ENCODE assay signal across 25 cellular contexts in the genomic region with DNA sequence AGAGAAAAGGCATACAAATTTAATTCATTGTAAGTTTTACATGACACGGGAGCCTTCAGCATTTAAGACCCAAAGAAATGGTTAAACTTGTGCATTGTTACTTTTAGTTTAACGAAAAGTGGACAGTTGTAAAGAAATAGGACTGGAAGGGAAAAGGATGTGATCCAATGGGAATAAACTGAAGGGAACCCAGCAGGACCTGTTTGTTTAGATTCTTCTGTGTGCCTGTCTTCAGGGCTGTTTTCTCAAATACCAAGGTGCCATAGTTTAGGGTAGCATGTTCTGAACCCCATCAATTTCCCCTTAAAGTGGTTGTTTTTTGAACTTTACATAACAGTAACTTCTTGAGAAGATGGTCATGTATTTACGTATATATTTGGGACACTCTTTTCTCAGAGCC. TPM values are rescaled to one million over a fixed set of nuclear protein-coding genes. Genes with fewer than 3 reads are reported as not detected.
"Had no signal": no experiment of that assay in that cellular context is flagged by ENCODE, and none has a peak within 500 bp of the region (broad histone marks: within the 10 kb centered on the region; RNA-seq: fewer than 3 reads in every experiment).

No MANE protein-coding gene starts in this region.

- H3K4me1 ChIP-seq: prostate gland, testis, uterus had no signal

- H3K9me3 ChIP-seq: ovary, prostate gland, testis, transverse colon, uterus had no signal

- H3K27ac ChIP-seq: ovary, prostate gland, testis, uterus had no signal

- H3K36me3 Mint-ChIP-seq: activated naive CD8-positive, alpha-beta T cell had no signal

- H3K9me3 Mint-ChIP-seq: activated CD4-positive, alpha-beta T cell treated with anti-CD3 and anti-CD28 coated beads, Interleukin-2, amount 10 ng/mL, durations not matched to agents 7 days and 5 days; activated CD8-positive, alpha-beta T cell treated with anti-CD3 and anti-CD28 coated beads for 36 hours; naive thymus-derived CD4-positive, alpha-beta T cell had no signal

- FAIRE-seq: colon, endometrium, keratinocyte had no signal

- ATAC-seq: activated CD8-positive, alpha-beta T cell treated with anti-CD3 and anti-CD28 coated beads for 36 hours; naive thymus-derived CD4-positive, alpha-beta T cell; sciatic nerve; stimulated activated naive CD8-positive, alpha-beta T cell treated with anti-CD3 and anti-CD28 coated beads, Interleukin-15, Interleukin-2, amounts not matched to agents 100 U/mL and 50 U/mL, for 24 hours had no signal

- H3K36me3 ChIP-seq: ovary, prostate gland, transverse colon, uterus had no signal

- H3K4me3 Mint-ChIP-seq: activated CD4-positive, alpha-beta T cell treated with anti-CD3 and anti-CD28 coated beads, Interleukin-2, amount 10 ng/mL, durations not matched to agents 7 days and 5 days; activated CD8-positive, alpha-beta T cell treated with anti-CD3 and anti-CD28 coated beads for 36 hours; activated naive CD8-positive, alpha-beta T cell; naive thymus-derived CD4-positive, alpha-beta T cell had no signal

- H3K27ac Mint-ChIP-seq: activated CD4-positive, alpha-beta T cell treated with anti-CD3 and anti-CD28 coated beads, Interleukin-2, amount 10 ng/mL, durations not matched to agents 7 days and 5 days; activated CD8-positive, alpha-beta T cell treated with anti-CD3 and anti-CD28 coated beads for 36 hours; activated naive CD8-positive, alpha-beta T cell had no signal

- H3K4me3 ChIP-seq: ovary, prostate gland, skin epidermis, transverse colon, uterus had no signal

- H3K27me3 ChIP-seq: ovary, testis, transverse colon, uterus had no signal

- H3K27me3 Mint-ChIP-seq: activated CD4-positive, alpha-beta T cell treated with anti-CD3 and anti-CD28 coated beads, Interleukin-2, amount 10 ng/mL, durations not matched to agents 7 days and 5 days; activated CD8-positive, alpha-beta T cell treated with anti-CD3 and anti-CD28 coated beads for 36 hours; activated naive CD8-positive, alpha-beta T cell had no signal

- DNase-seq: activated CD4-positive, alpha-beta T cell treated with anti-CD3 and anti-CD28 coated beads for 1 hour; activated CD4-positive, alpha-beta T cell treated with anti-CD3 and anti-CD28 coated beads, Interleukin-2, amount 10 ng/mL, durations not matched to agents 7 days and 5 days; activated CD8-positive, alpha-beta T cell treated with anti-CD3 and anti-CD28 coated beads for 36 hours; activated effector memory CD4-positive, alpha-beta T cell treated with Interleukin-2 at 50 U/mL for 16 hours; activated naive CD4-positive, alpha-beta T cell treated with Interleukin-2 at 50 U/mL for 16 hours; anterior cingulate cortex; effector CD8-positive, alpha-beta T cell; hippocampal formation; mammary epithelial cell; naive thymus-derived CD4-positive, alpha-beta T cell; ovary; retina; stimulated activated CD4-positive, alpha-beta T cell treated with anti-CD3 and anti-CD28 coated beads, Interleukin-12 subunit alpha, Interleukin-12 subunit beta, amount 100 ng/mL, for 4 hours; stimulated activated CD4-positive, alpha-beta T cell treated with anti-CD3 and anti-CD28 coated beads, Interleukin-4, amount 100 ng/mL, for 1 hour; stimulated activated naive CD8-positive, alpha-beta T cell treated with anti-CD3 and anti-CD28 coated beads, Interleukin-15, Interleukin-2, amounts not matched to agents 100 U/mL and 50 U/mL, for 24 hours; testis; uterus had no signal

RNA-seq across cellular contexts. Expression of a gene that starts 30.3 kb away (rescaled TPM):
- polyA plus RNA-seq: naive thymus-derived CD4-positive, alpha-beta T cell had no signal
